ENCODE assay signal across 1 cellular context in the genomic region with DNA sequence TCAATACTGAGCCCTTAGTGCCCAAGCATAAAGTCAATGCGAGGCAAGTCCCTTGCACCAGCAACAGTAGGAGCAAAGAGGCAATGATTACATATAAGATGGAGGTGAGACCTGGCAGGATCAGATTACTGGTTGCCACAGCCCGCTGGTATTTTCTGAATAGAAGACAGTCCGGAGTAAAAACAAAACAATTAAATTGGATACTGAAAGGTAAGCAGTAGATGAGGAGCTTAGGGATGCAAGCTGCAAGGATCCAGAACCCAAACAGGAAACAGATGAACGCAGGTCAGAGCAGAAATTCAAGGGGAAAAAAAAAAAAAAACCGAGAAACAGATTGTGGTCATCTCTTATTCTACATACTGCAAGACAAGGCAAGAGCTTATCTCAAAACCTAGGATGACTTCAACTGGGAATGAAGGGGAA.
TF ChIP-seq lines count a peak whose summit lies in the region.

No MANE protein-coding gene starts in this region.

TF ChIP-seq in K562, 482 proteins besides CTCF, POLR2A, EP300 and RAD21:
- TF ChIP-seq EHMT2 (IDR thresholded peaks at IDR 0.05) (no peak), RAD51 (IDR thresholded peaks at IDR 0.05; ENCODE audit: borderline replicate concordance, low read depth) (no peak), SRF (CRISPR knock-in tag; IDR thresholded peaks at IDR 0.05) (no peak), ZNF551 (CRISPR knock-in tag; IDR thresholded peaks at IDR 0.05) (no peak), SMARCE1 (IDR thresholded peaks at IDR 0.05) (peak; percentile 34; the same call in 1 of the 2 replicates), CXXC5 (CRISPR knock-in tag; IDR thresholded peaks at IDR 0.05) (0 out of 2 replicates have a peak, but pooled peaks have one; percentile 15), SOX6 (IDR thresholded peaks at IDR 0.05) (no peak), DMBX1 (CRISPR knock-in tag; IDR thresholded peaks at IDR 0.05; ENCODE audit: borderline replicate concordance) (no peak), TOE1 (IDR thresholded peaks at IDR 0.05; ENCODE audit: borderline replicate concordance) (no peak), TOE1 (CRISPR knock-in tag; IDR thresholded peaks at IDR 0.05; ENCODE audit: borderline replicate concordance, low read depth) (no peak), CEBPG (CRISPR knock-in tag; IDR thresholded peaks at IDR 0.05) (peak; percentile 55), CEBPG (tag; conservative IDR thresholded peaks at IDR 0.05 in 1 of 2, IDR thresholded peaks at IDR 0.05 in 1 of 2) (peak in 1 of 2 experiments; percentile 48; a peak in 1 of 4 replicates), DPF2 (IDR thresholded peaks at IDR 0.05) (0 out of 2 replicates have a peak, but pooled peaks have one; percentile 26), ZNF76 (CRISPR knock-in tag; IDR thresholded peaks at IDR 0.05; ENCODE audit: borderline replicate concordance) (no peak), SMARCA4 (IDR thresholded peaks at IDR 0.05) (peak; percentile 41; the same call in 1 of the 2 replicates), ARID1B (IDR thresholded peaks at IDR 0.05) (0 out of 2 replicates have a peak, but pooled peaks have one; percentile 17), CTBP1 (IDR thresholded peaks at IDR 0.05; ENCODE audit: borderline replicate concordance) (0 out of 2 replicates have a peak, but pooled peaks have one; percentile 19), SLC30A9 (CRISPR knock-in tag; IDR thresholded peaks at IDR 0.05) (no peak), RBM14 (IDR thresholded peaks at IDR 0.05; ENCODE audit: borderline replicate concordance, insufficient read depth, low read depth, low read length) (no peak), NONO (IDR thresholded peaks at IDR 0.05; ENCODE audit: low read depth in 2 of 2, low read length in 1 of 2) (no peak), GABPA (tag; conservative IDR thresholded peaks at IDR 0.05; ENCODE audit: low read depth) (0 out of 2 replicates have a peak, but pooled peaks have one; percentile 16), FUS (optimal IDR thresholded peaks at IDR 0.05; ENCODE audit: low read depth, low read length) (no peak), KDM2B (CRISPR knock-in tag; IDR thresholded peaks at IDR 0.05) (no peak), ETV6 (IDR thresholded peaks at IDR 0.05; ENCODE audit: borderline replicate concordance in 1 of 2, low read depth in 2 of 2, low read length in 1 of 2) (no peak), ETV6 (CRISPR knock-in tag; IDR thresholded peaks at IDR 0.05; ENCODE audit: borderline replicate concordance) (no peak), PHF21A (IDR thresholded peaks at IDR 0.05; ENCODE audit: borderline replicate concordance, low read depth) (no peak), MTA1 (IDR thresholded peaks at IDR 0.05; ENCODE audit: borderline replicate concordance) (no peak), GATAD2A (IDR thresholded peaks at IDR 0.05) (no peak), TRIM24 (IDR thresholded peaks at IDR 0.05) (peak in 1 of 2 experiments; percentile 23; a peak in 2 of 4 replicates), ETS2 (tag; IDR thresholded peaks at IDR 0.05; ENCODE audit: borderline replicate concordance, poor library complexity, severe bottlenecking) (no peak), BCL6 (CRISPR knock-in tag; IDR thresholded peaks at IDR 0.05) (no peak), ZNF384 (IDR thresholded peaks at IDR 0.05; ENCODE audit: low read depth, low read length) (peak; percentile 73; the same call in 1 of the 2 replicates), ZFP1 (CRISPR knock-in tag; IDR thresholded peaks at IDR 0.05) (no peak)
- TF ChIP-seq, protein P1, sequence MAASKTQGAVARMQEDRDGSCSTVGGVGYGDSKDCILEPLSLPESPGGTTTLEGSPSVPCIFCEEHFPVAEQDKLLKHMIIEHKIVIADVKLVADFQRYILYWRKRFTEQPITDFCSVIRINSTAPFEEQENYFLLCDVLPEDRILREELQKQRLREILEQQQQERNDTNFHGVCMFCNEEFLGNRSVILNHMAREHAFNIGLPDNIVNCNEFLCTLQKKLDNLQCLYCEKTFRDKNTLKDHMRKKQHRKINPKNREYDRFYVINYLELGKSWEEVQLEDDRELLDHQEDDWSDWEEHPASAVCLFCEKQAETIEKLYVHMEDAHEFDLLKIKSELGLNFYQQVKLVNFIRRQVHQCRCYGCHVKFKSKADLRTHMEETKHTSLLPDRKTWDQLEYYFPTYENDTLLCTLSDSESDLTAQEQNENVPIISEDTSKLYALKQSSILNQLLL (CRISPR knock-in tag; IDR thresholded peaks at IDR 0.05; ENCODE audit: borderline replicate concordance), result no peak
- TF ChIP-seq, protein P2, sequence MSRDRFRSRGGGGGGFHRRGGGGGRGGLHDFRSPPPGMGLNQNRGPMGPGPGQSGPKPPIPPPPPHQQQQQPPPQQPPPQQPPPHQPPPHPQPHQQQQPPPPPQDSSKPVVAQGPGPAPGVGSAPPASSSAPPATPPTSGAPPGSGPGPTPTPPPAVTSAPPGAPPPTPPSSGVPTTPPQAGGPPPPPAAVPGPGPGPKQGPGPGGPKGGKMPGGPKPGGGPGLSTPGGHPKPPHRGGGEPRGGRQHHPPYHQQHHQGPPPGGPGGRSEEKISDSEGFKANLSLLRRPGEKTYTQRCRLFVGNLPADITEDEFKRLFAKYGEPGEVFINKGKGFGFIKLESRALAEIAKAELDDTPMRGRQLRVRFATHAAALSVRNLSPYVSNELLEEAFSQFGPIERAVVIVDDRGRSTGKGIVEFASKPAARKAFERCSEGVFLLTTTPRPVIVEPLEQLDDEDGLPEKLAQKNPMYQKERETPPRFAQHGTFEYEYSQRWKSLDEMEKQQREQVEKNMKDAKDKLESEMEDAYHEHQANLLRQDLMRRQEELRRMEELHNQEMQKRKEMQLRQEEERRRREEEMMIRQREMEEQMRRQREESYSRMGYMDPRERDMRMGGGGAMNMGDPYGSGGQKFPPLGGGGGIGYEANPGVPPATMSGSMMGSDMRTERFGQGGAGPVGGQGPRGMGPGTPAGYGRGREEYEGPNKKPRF (IDR thresholded peaks at IDR 0.05; ENCODE audit: low read depth, low read length), result no peak
- TF ChIP-seq, protein P3, sequence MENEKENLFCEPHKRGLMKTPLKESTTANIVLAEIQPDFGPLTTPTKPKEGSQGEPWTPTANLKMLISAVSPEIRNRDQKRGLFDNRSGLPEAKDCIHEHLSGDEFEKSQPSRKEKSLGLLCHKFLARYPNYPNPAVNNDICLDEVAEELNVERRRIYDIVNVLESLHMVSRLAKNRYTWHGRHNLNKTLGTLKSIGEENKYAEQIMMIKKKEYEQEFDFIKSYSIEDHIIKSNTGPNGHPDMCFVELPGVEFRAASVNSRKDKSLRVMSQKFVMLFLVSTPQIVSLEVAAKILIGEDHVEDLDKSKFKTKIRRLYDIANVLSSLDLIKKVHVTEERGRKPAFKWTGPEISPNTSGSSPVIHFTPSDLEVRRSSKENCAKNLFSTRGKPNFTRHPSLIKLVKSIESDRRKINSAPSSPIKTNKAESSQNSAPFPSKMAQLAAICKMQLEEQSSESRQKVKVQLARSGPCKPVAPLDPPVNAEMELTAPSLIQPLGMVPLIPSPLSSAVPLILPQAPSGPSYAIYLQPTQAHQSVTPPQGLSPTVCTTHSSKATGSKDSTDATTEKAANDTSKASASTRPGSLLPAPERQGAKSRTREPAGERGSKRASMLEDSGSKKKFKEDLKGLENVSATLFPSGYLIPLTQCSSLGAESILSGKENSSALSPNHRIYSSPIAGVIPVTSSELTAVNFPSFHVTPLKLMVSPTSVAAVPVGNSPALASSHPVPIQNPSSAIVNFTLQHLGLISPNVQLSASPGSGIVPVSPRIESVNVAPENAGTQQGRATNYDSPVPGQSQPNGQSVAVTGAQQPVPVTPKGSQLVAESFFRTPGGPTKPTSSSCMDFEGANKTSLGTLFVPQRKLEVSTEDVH (IDR thresholded peaks at IDR 0.05; ENCODE audit: low read depth, partially characterized antibody), result no peak
- TF ChIP-seq, protein P4, sequence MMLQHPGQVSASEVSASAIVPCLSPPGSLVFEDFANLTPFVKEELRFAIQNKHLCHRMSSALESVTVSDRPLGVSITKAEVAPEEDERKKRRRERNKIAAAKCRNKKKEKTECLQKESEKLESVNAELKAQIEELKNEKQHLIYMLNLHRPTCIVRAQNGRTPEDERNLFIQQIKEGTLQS (IDR thresholded peaks at IDR 0.05), result peak; percentile 53; the same call in 1 of the 2 replicates
- TF ChIP-seq, protein P4 (CRISPR knock-in tag; conservative IDR thresholded peaks at IDR 0.05), result no peak
- TF ChIP-seq, protein P5, sequence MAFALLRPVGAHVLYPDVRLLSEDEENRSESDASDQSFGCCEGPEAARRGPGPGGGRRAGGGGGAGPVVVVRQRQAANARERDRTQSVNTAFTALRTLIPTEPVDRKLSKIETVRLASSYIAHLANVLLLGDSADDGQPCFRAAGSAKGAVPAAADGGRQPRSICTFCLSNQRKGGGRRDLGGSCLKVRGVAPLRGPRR (CRISPR knock-in tag; IDR thresholded peaks at IDR 0.05), result no peak
- TF ChIP-seq, protein P6, sequence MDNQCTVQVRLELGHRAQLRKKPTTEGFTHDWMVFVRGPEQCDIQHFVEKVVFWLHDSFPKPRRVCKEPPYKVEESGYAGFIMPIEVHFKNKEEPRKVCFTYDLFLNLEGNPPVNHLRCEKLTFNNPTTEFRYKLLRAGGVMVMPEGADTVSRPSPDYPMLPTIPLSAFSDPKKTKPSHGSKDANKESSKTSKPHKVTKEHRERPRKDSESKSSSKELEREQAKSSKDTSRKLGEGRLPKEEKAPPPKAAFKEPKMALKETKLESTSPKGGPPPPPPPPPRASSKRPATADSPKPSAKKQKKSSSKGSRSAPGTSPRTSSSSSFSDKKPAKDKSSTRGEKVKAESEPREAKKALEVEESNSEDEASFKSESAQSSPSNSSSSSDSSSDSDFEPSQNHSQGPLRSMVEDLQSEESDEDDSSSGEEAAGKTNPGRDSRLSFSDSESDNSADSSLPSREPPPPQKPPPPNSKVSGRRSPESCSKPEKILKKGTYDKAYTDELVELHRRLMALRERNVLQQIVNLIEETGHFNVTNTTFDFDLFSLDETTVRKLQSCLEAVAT (IDR thresholded peaks at IDR 0.05), result 0 out of 4 replicates have a peak, but pooled peaks of 1 of the 2 experiments have one; percentile 35
